In genomic region chr15:90813796-90814192, GRCh38 we compare ENCODE assay signal across 11 cellular contexts. TPM values are rescaled to one million over a fixed set of nuclear protein-coding genes. Genes with fewer than 3 reads are reported as not detected.
DNase-seq lines count a peak whose midpoint lies in the region; ATAC-seq and TF ChIP-seq lines count a peak whose summit lies in the region.
"Had no signal": no experiment of that assay in that cellular context is flagged by ENCODE, and none has a peak within 500 bp of the region (broad histone marks: within the 10 kb centered on the region; RNA-seq: fewer than 3 reads in every experiment).

No MANE protein-coding gene starts in this region.

- no peak overlapping the region for H3K4me3 ChIP-seq in stomach
- H3K4me3 ChIP-seq: BLaER1, cardiac muscle cell had no signal

- no peaks in the 10 kb centered on the region for H3K9me3 ChIP-seq in stomach
- H3K9me3 ChIP-seq: BLaER1 had no signal

- peak overlapping the region; percentile 95 for H3K27ac Mint-ChIP-seq in T-helper 2 cell treated with Interferon-gamma antibody and Interleukin-4, amounts not matched to agents 5 μg/mL and 100 μg/mL, for 36 hours

- no peak for TF ChIP-seq POLR2A in stomach (IDR thresholded peaks at IDR 0.05)

- no peaks in the 10 kb centered on the region for H3K36me3 ChIP-seq in stomach
- H3K36me3 ChIP-seq: cardiac muscle cell had no signal

- H3K36me3 Mint-ChIP-seq in T-helper 2 cell treated with Interferon-gamma antibody and Interleukin-4, amounts not matched to agents 5 μg/mL and 100 μg/mL, for 36 hours (ENCODE audit: low read depth), result peaks cover 66% of the 10 kb centered on the region

- 22 to 66% (median 39%) methylated on average over 2 of the region's 2 CpGs for WGBS in stomach, 5 donors

- TF ChIP-seq EP300 in stomach (IDR thresholded peaks at IDR 0.05), result no peak

- DNase-seq in activated naive CD4-positive, alpha-beta T cell treated with Interleukin-2 at 50 U/mL for 16 hours, result peak; percentile 30
- DNase-seq in activated naive CD4-positive, alpha-beta T cell (lab: John Stamatoyannopoulos, UW), result no peak
- DNase-seq in T-helper 2 cell treated with Interferon-gamma antibody and Interleukin-4, amounts not matched to agents 5 μg/mL and 100 μg/mL, for 36 hours (ENCODE audit: low spot score), result no peak
- peak; percentile 12 for DNase-seq in fibroblast of peridontal ligament (ENCODE audit: extremely low read depth)
- peak; percentile 16 for DNase-seq in stomach
- DNase-seq in central memory CD4-positive, alpha-beta T cell, result no peak
- DNase-seq in RPMI8226, result no peak
- DNase-seq: NCI-H1436 treated with DMSO at 0.1 percent for 48 hours had no signal

- intact Hi-C loops in stomach (cut with DNase I; ENCODE audit: low total_unique reads), result no loop called here

- H3K27ac ChIP-seq in stomach, result peak overlapping the region in 2 of 5 donors; percentile 0 to 42
- H3K27ac ChIP-seq: BLaER1, cardiac muscle cell had no signal

- H3K27me3 Mint-ChIP-seq in T-helper 2 cell treated with Interferon-gamma antibody and Interleukin-4, amounts not matched to agents 5 μg/mL and 100 μg/mL, for 36 hours (ENCODE audit: low read depth), result no peaks in the 10 kb centered on the region

- peak overlapping the region; percentile 69 for H3K4me3 Mint-ChIP-seq in T-helper 2 cell treated with Interferon-gamma antibody and Interleukin-4, amounts not matched to agents 5 μg/mL and 100 μg/mL, for 36 hours

- no peaks in the 10 kb centered on the region for H3K27me3 ChIP-seq in stomach
- H3K27me3 ChIP-seq: BLaER1, cardiac muscle cell had no signal

- H3K4me1 ChIP-seq in stomach, result peaks cover 10 to 36% (median 25%) of the 10 kb centered on the region in 4 donors

- ATAC-seq in HG02870 (IDR thresholded peaks at IDR 0.05; ENCODE audit: unreplicated experiment), result no peak

- no peaks in the 10 kb centered on the region for H3K9me3 Mint-ChIP-seq in T-helper 2 cell treated with Interferon-gamma antibody and Interleukin-4, amounts not matched to agents 5 μg/mL and 100 μg/mL, for 36 hours

- no peak for TF ChIP-seq CTCF in stomach (IDR thresholded peaks at IDR 0.05)

- H3K4me1 Mint-ChIP-seq in T-helper 2 cell treated with Interferon-gamma antibody and Interleukin-4, amounts not matched to agents 5 μg/mL and 100 μg/mL, for 36 hours (ENCODE audit: low read depth), result peaks cover 79% of the 10 kb centered on the region

RNA-seq across cellular contexts. Expression of gene FURIN, which starts 54.6 kb away (rescaled TPM):
- total RNA-seq in stomach, result 10 to 100 TPM; 32.7 to 81.1 (median 56.4) TPM
- 10 to 100 TPM; 13.7 to 26.3 (median 21.0) TPM for polyA plus RNA-seq in stomach

Comparison
In these comparisons a context has a peak if more than half of its experiments do, and no peak if none do; other contexts are left out.
1. DNase-seq: peak in activated naive CD4-positive, alpha-beta T cell treated with Interleukin-2 at 50 U/mL for 16 hours (single experiment), fibroblast of peridontal ligament (single experiment) and stomach (single experiment); none in activated naive CD4-positive, alpha-beta T cell (0 of 4), T-helper 2 cell treated with Interferon-gamma antibody and Interleukin-4, amounts not matched to agents 5 μg/mL and 100 μg/mL, for 36 hours (single experiment), central memory CD4-positive, alpha-beta T cell (single experiment) and RPMI8226 (single experiment).